In the genomic region with DNA sequence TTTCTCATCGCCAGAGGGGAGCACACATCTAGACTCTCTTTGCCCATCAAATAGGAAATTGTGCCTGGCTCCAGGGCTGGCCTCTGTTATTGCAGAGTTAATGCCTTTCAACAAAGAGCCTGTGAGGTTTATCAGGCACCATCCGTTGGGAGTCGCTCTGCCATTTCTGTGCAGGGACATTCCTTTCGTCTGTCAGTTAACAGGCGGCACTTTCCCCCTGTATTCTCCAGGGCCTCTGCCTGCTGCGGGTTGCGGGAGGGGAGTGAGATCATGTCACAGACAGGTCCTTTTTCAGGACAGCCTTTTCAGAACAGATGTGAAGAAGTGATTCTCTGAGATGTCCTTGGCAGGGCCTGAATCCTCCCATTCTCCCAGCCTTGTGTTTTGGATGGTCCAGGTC, we compare ENCODE assay signal across 1 cellular context.
A peak's percentile ranks its signal among the peaks of the same experiment; 100 is the strongest.
TF ChIP-seq lines count a peak whose summit lies in the region.

No MANE protein-coding gene starts in this region.

TF ChIP-seq in K562, 482 proteins besides CTCF, POLR2A, EP300 and RAD21 (continued from another document):
- TF ChIP-seq, protein P1, sequence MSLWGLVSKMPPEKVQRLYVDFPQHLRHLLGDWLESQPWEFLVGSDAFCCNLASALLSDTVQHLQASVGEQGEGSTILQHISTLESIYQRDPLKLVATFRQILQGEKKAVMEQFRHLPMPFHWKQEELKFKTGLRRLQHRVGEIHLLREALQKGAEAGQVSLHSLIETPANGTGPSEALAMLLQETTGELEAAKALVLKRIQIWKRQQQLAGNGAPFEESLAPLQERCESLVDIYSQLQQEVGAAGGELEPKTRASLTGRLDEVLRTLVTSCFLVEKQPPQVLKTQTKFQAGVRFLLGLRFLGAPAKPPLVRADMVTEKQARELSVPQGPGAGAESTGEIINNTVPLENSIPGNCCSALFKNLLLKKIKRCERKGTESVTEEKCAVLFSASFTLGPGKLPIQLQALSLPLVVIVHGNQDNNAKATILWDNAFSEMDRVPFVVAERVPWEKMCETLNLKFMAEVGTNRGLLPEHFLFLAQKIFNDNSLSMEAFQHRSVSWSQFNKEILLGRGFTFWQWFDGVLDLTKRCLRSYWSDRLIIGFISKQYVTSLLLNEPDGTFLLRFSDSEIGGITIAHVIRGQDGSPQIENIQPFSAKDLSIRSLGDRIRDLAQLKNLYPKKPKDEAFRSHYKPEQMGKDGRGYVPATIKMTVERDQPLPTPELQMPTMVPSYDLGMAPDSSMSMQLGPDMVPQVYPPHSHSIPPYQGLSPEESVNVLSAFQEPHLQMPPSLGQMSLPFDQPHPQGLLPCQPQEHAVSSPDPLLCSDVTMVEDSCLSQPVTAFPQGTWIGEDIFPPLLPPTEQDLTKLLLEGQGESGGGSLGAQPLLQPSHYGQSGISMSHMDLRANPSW (CRISPR knock-in tag; IDR thresholded peaks at IDR 0.05), result no peak
- TF ChIP-seq SRF (CRISPR knock-in tag; IDR thresholded peaks at IDR 0.05) (no peak), ZNF696 (CRISPR knock-in tag; conservative IDR thresholded peaks at IDR 0.05) (no peak), CHCHD3 (CRISPR knock-in tag; IDR thresholded peaks at IDR 0.05) (no peak), MTA1 (IDR thresholded peaks at IDR 0.05; ENCODE audit: borderline replicate concordance) (no peak), TEAD4 (IDR thresholded peaks at IDR 0.05; ENCODE audit: low read length) (0 out of 2 replicates have a peak, but pooled peaks have one; percentile 10), TEAD4 (CRISPR knock-in tag; IDR thresholded peaks at IDR 0.05; ENCODE audit: borderline replicate concordance) (no peak), GABPB1 (CRISPR knock-in tag; IDR thresholded peaks at IDR 0.05) (no peak), KLF16 (IDR thresholded peaks at IDR 0.05) (no peak), SMAD4 (CRISPR knock-in tag; conservative IDR thresholded peaks at IDR 0.05) (peak; percentile 37; the same call in 1 of the 2 replicates), SMC3 (conservative IDR thresholded peaks at IDR 0.05; ENCODE audit: insufficient read depth, low read depth, low read length) (no peak)
- TF ChIP-seq, protein P2, sequence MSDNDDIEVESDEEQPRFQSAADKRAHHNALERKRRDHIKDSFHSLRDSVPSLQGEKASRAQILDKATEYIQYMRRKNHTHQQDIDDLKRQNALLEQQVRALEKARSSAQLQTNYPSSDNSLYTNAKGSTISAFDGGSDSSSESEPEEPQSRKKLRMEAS (CRISPR knock-in tag; IDR thresholded peaks at IDR 0.05), result no peak
